ENCODE assay signal across 8 cellular contexts in the genomic region with DNA sequence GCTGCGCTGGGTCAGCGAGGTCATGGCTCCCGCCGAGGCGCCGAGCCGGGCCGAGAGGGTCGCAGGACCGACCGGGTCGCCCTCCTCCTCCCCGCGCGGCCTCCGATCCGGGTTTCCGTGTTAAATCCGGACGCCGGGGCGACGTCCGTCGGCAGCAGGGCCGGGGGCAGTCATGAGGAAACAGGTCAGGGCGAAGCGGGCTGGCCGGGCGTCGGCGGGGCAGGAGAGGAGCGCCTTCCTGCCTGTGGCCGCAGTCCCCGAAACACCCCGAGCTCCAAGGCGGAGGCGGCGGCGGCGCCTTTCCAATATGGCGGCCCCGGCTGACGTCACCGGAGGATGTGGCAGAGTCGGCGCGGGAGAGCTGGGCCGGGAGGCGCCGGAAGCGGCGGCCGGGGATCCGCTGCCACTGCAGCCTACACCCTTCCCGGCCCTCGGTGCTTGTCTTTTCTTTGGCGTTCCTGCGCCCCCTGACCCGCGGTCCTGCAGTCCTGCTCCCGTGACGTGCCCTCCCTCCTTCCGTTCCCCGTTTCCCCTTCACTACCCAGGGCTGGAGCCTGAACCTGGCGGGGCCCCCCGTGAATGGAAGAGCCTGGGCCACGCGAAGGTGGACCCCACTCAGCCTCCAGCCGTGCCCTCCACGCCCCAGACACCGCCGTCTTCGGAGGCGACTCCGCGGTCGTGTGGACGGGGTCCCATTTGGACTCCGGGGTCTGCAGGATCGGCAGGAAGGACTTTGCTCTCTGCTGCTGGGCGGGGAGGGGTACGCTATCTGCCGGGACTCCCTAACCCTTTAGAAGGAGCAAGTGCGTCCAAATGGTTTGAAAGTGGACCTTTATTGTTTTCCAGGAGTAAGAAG. TPM values are rescaled to one million over a fixed set of nuclear protein-coding genes. Genes with fewer than 3 reads are reported as not detected.
A peak's percentile ranks its signal among the peaks of the same experiment; 100 is the strongest.
DNase-seq lines count a peak whose midpoint lies in the region; ATAC-seq, FAIRE-seq and TF ChIP-seq lines count a peak whose summit lies in the region.

A gene (minus strand): TSS at position 309 of the 856 bp plus-strand sequence. CDS start 285 bp downstream, at position 24.

- H3K4me1 Mint-ChIP-seq in activated naive CD8-positive, alpha-beta T cell treated with anti-CD3 and anti-CD28 coated beads, Interleukin-2, amount 50 U/mL, for 24 hours, result peaks cover 39% of the 10 kb centered on the region

- peaks cover 4% of the 10 kb centered on the region for H3K27me3 Mint-ChIP-seq in activated naive CD8-positive, alpha-beta T cell treated with anti-CD3 and anti-CD28 coated beads, Interleukin-2, amount 50 U/mL, for 24 hours

- peak; percentile 90 for ATAC-seq in HG02840 (IDR thresholded peaks at IDR 0.05; ENCODE audit: low FRiP score, unreplicated experiment)
- peak; percentile 89 for ATAC-seq in activated naive CD8-positive, alpha-beta T cell treated with anti-CD3 and anti-CD28 coated beads, Interleukin-2, amount 50 U/mL, for 24 hours

- H3K4me3 ChIP-seq in cardiac muscle cell, result peak within 1 kb of the TSS; percentile 88
- peak within 1 kb of the TSS; percentile 79 to 97 (median 90) for H3K4me3 ChIP-seq in transverse colon

- H3K9me3 ChIP-seq in cardiac muscle cell (ENCODE audit: low read depth) (no peaks in the 10 kb centered on the region), transverse colon (no peaks in the 10 kb centered on the region)

- in situ Hi-C loops in transverse colon (cut with MboI; ENCODE audit: low pct_ligation_motif_present in 1 of 4, low pct_unique_long_range_greater_than_20kb in 1 of 4, low sequenced_read_pairs in 3 of 4), result no loop called here

- peaks cover 13% of the 10 kb centered on the region for H3K4me1 ChIP-seq in cardiac muscle cell (ENCODE audit: low read depth)
- peaks cover 6 to 39% (median 31%) of the 10 kb centered on the region in 4 donors for H3K4me1 ChIP-seq in transverse colon

- peak within 1 kb of the TSS; percentile 94 for H3K27ac Mint-ChIP-seq in activated naive CD8-positive, alpha-beta T cell treated with anti-CD3 and anti-CD28 coated beads, Interleukin-2, amount 50 U/mL, for 24 hours

- TF ChIP-seq CTCF in cardiac muscle cell (IDR thresholded peaks at IDR 0.05; ENCODE audit: low read depth, low read length) (peak; percentile 9), transverse colon (IDR thresholded peaks at IDR 0.05) (peak in 3 of 5 experiments; percentile 8 to 31 (median 26))

- peak within 1 kb of the TSS; percentile 98 for H3K4me3 Mint-ChIP-seq in activated naive CD8-positive, alpha-beta T cell treated with anti-CD3 and anti-CD28 coated beads, Interleukin-2, amount 50 U/mL, for 24 hours

- DNase-seq in GM12892 (ENCODE audit: insufficient read length) (peak; percentile 85), NCI-H1436 (lab: John Stamatoyannopoulos, UW) (peak; percentile 81), SW480 (ENCODE audit: low spot score) (peak; percentile 89), cardiac muscle cell (ENCODE audit: low read depth in 1 of 2, low spot score in 1 of 2) (peak; percentile 94 to 96), pons (ENCODE audit: low spot score) (peak; percentile 74), transverse colon (peak; percentile 95)
- peak; percentile 97 for DNase-seq in activated naive CD8-positive, alpha-beta T cell treated with anti-CD3 and anti-CD28 coated beads, Interleukin-2, amount 50 U/mL, for 24 hours

- 0% methylated on average over 47 of the region's 85 CpGs; no CpG with 5 or more reads in 1 of the 2 donors for WGBS in transverse colon (ENCODE audit: low coverage in 1 of 2), 2 donors

- no peak for TF ChIP-seq EP300 in transverse colon (IDR thresholded peaks at IDR 0.05; ENCODE audit: low read depth)

- peaks cover 34% of the 10 kb centered on the region for H3K36me3 Mint-ChIP-seq in activated naive CD8-positive, alpha-beta T cell treated with anti-CD3 and anti-CD28 coated beads, Interleukin-2, amount 50 U/mL, for 24 hours (ENCODE audit: low read depth)

- peak within 1 kb of the TSS; percentile 99 for H3K27ac ChIP-seq in cardiac muscle cell
- peak within 1 kb of the TSS; percentile 99 to 100 (median 100) for H3K27ac ChIP-seq in transverse colon

- no peaks in the 10 kb centered on the region for H3K27me3 ChIP-seq in cardiac muscle cell
- H3K27me3 ChIP-seq in transverse colon, result no peaks in the 10 kb centered on the region

- H3K36me3 ChIP-seq in cardiac muscle cell, result peaks cover 6% of the 10 kb centered on the region
- H3K36me3 ChIP-seq in transverse colon, result peaks cover 0 to 10% (median 2%) of the 10 kb centered on the region in 4 donors

- TF ChIP-seq POLR2A in GM12892 (IDR thresholded peaks at IDR 0.05; ENCODE audit: low read depth, low read length) (peak; percentile 94), transverse colon (IDR thresholded peaks at IDR 0.05) (peak; percentile 95)

- intact Hi-C loops in transverse colon (cut with DNase I; ENCODE audit: low total_unique reads), result loop anchor here (5.0 kb wide), 1 partner anchor 48 kb away; no protein-coding TSS in a partner anchor

- FAIRE-seq in GM12892 (lab: Jason Lieb, UNC), result peak; percentile 85

- no peaks in the 10 kb centered on the region for H3K9me3 Mint-ChIP-seq in activated naive CD8-positive, alpha-beta T cell treated with anti-CD3 and anti-CD28 coated beads, Interleukin-2, amount 50 U/mL, for 24 hours

RNA-seq across cellular contexts. Expression of the gene that starts here (rescaled TPM):
- polyA plus RNA-seq in GM12892 (2012; ENCODE audit: missing spikeins), result 34.6 TPM
- total RNA-seq in cardiac muscle cell, result 79.6 and 105 TPM in 2 replicates
- 68.1 and 75.1 TPM in 2 replicates for polyA plus RNA-seq in cardiac muscle cell
- 100 to 1,000 TPM in 3 of 4 donors, 10 to 100 TPM in 1; 52.1 to 666 (median 132) TPM for total RNA-seq in transverse colon

Comparison
In these comparisons a context has a peak if more than half of its experiments do, and no peak if none do; other contexts are left out.
1. Peak in every context shown above with its lines: DNase-seq, ATAC-seq, H3K4me3 ChIP-seq and H3K27ac ChIP-seq.